ENCODE assay signal across 28 cellular contexts in the genomic region with DNA sequence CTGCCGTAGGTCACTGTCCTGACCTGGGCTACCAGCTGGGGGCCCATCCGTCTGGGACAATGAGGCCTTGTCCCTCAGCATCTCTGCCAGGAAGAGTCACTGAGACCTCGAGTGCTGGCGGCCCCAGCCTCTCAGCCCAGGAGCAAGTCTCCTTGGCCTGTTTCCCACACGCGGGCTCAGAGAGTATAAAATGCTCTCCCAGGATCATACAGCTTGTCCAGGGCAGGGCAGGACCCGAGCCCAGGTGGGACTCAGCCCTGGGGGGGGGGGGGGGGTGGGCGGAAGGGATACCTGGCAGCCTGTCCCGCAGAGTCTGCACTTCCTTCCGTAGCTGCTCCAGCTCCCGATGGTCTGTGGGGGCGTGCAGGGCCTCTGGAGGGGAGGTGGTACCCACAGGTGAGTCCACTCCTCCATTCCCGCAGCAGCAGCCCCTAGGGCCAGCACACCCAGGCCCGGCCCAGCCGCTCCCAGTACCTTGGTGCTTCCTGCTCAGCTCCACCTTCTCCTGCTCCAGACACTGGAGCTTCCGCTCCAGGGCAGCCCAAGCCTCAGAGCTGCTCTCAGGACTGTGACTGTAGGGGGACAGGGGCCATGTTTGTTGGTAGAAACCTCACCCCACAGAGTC.
"Had no signal": no experiment of that assay in that cellular context is flagged by ENCODE, and none has a peak within 500 bp of the region (broad histone marks: within the 10 kb centered on the region; RNA-seq: fewer than 3 reads in every experiment).

No MANE protein-coding gene starts in this region.

- H3K4me3 Mint-ChIP-seq: activated naive CD4-positive, alpha-beta T cell treated with anti-CD3 and anti-CD28 coated beads, Interleukin-2, amount 10 ng/mL, durations not matched to agents 7 days and 5 days; activated naive CD8-positive, alpha-beta T cell treated with anti-CD3 and anti-CD28 coated beads, Interleukin-2, amount 50 U/mL, for 24 hours; activated T-helper 1 cell treated with anti-CD3 and anti-CD28 coated beads, Interleukin-12 subunit alpha, Interleukin-12 subunit beta, Interleukin-2, Interleukin-4 antibody, amounts not matched to agents 30 ng/mL and 10 ng/mL and 1 ng/mL, durations not matched to agents 14 hours and 24 hours and 36 hours; dendritic cell treated with granulocyte-macrophage colony-stimulating factor and Interleukin-4, amounts not matched to agents 40 ng/mL and 50 ng/mL, for 4 days; endodermal cell; natural killer cell; stimulated activated memory B cell treated with anti-CD40 and anti-IgM and Interleukin-4, amounts not matched to agents 10 μg/mL and 1 μg/mL and 100 μg/mL, for 72 hours; stimulated activated naive CD8-positive, alpha-beta T cell treated with anti-CD3 and anti-CD28 coated beads, Interleukin-15, amount 100 ng/mL, for 72 hours; type B pancreatic cell; WTC11 had no signal

- H3K4me1 ChIP-seq: esophagus muscularis mucosa, heart right ventricle, left lung, lower lobe of right lung, vagina had no signal

- H3K27me3 Mint-ChIP-seq: activated naive CD4-positive, alpha-beta T cell treated with anti-CD3 and anti-CD28 coated beads, Interleukin-2, amount 10 ng/mL, durations not matched to agents 7 days and 5 days; activated naive CD8-positive, alpha-beta T cell treated with anti-CD3 and anti-CD28 coated beads, Interleukin-2, amount 50 U/mL, for 24 hours; stimulated activated memory B cell treated with anti-CD40 and anti-IgM and Interleukin-4, amounts not matched to agents 10 μg/mL and 1 μg/mL and 100 μg/mL, for 72 hours; stimulated activated naive CD8-positive, alpha-beta T cell treated with anti-CD3 and anti-CD28 coated beads, Interleukin-15, amount 100 ng/mL, for 72 hours; type B pancreatic cell had no signal

- H3K9me3 Mint-ChIP-seq: activated naive CD4-positive, alpha-beta T cell treated with anti-CD3 and anti-CD28 coated beads, Interleukin-2, amount 10 ng/mL, durations not matched to agents 7 days and 5 days; activated naive CD8-positive, alpha-beta T cell treated with anti-CD3 and anti-CD28 coated beads, Interleukin-2, amount 50 U/mL, for 24 hours; activated T-helper 1 cell treated with anti-CD3 and anti-CD28 coated beads, Interleukin-12 subunit alpha, Interleukin-12 subunit beta, Interleukin-2, Interleukin-4 antibody, amounts not matched to agents 30 ng/mL and 10 ng/mL and 1 ng/mL, durations not matched to agents 14 hours and 24 hours and 36 hours; dendritic cell treated with granulocyte-macrophage colony-stimulating factor and Interleukin-4, amounts not matched to agents 40 ng/mL and 50 ng/mL, for 4 days; endodermal cell; natural killer cell; stimulated activated memory B cell treated with anti-CD40 and anti-IgM and Interleukin-4, amounts not matched to agents 10 μg/mL and 1 μg/mL and 100 μg/mL, for 72 hours; stimulated activated naive CD8-positive, alpha-beta T cell treated with anti-CD3 and anti-CD28 coated beads, Interleukin-15, amount 100 ng/mL, for 72 hours; type B pancreatic cell; WTC11 had no signal

- ATAC-seq: activated naive CD8-positive, alpha-beta T cell treated with anti-CD3 and anti-CD28 coated beads, Interleukin-2, amount 50 U/mL, for 24 hours; heart right ventricle; left lung; sciatic nerve; stimulated activated memory B cell treated with anti-CD40 and anti-IgM and Interleukin-4, amounts not matched to agents 10 μg/mL and 1 μg/mL and 100 μg/mL, for 72 hours; stimulated activated naive CD8-positive, alpha-beta T cell treated with anti-CD3 and anti-CD28 coated beads, Interleukin-15, amount 100 ng/mL, for 72 hours; WTC11 had no signal

- H3K4me3 ChIP-seq: esophagus muscularis mucosa, heart right ventricle, left lung, lower lobe of right lung, skin epidermis, vagina had no signal

- H3K4me1 Mint-ChIP-seq: activated naive CD8-positive, alpha-beta T cell treated with anti-CD3 and anti-CD28 coated beads, Interleukin-2, amount 50 U/mL, for 24 hours; endodermal cell; stimulated activated naive CD8-positive, alpha-beta T cell treated with anti-CD3 and anti-CD28 coated beads, Interleukin-15, amount 100 ng/mL, for 72 hours had no signal

- H3K36me3 ChIP-seq: esophagus muscularis mucosa, heart right ventricle had no signal

- H3K27me3 ChIP-seq: esophagus muscularis mucosa, heart right ventricle, left lung, vagina had no signal

- H3K27ac Mint-ChIP-seq: activated naive CD4-positive, alpha-beta T cell treated with anti-CD3 and anti-CD28 coated beads, Interleukin-2, amount 10 ng/mL, durations not matched to agents 7 days and 5 days; activated naive CD8-positive, alpha-beta T cell treated with anti-CD3 and anti-CD28 coated beads, Interleukin-2, amount 50 U/mL, for 24 hours; activated T-helper 1 cell treated with anti-CD3 and anti-CD28 coated beads, Interleukin-12 subunit alpha, Interleukin-12 subunit beta, Interleukin-2, Interleukin-4 antibody, amounts not matched to agents 30 ng/mL and 10 ng/mL and 1 ng/mL, durations not matched to agents 14 hours and 24 hours and 36 hours; dendritic cell treated with granulocyte-macrophage colony-stimulating factor and Interleukin-4, amounts not matched to agents 40 ng/mL and 50 ng/mL, for 4 days; endodermal cell; natural killer cell; stimulated activated memory B cell treated with anti-CD40 and anti-IgM and Interleukin-4, amounts not matched to agents 10 μg/mL and 1 μg/mL and 100 μg/mL, for 72 hours; stimulated activated naive CD8-positive, alpha-beta T cell treated with anti-CD3 and anti-CD28 coated beads, Interleukin-15, amount 100 ng/mL, for 72 hours; type B pancreatic cell; WTC11 had no signal

- H3K36me3 Mint-ChIP-seq: activated naive CD4-positive, alpha-beta T cell treated with anti-CD3 and anti-CD28 coated beads, Interleukin-2, amount 10 ng/mL, durations not matched to agents 7 days and 5 days; natural killer cell; type B pancreatic cell had no signal

- H3K27ac ChIP-seq: esophagus muscularis mucosa, heart right ventricle, left lung, vagina had no signal

- H3K9me3 ChIP-seq: esophagus muscularis mucosa, heart right ventricle, left lung, lower lobe of right lung, vagina had no signal

- DNase-seq: activated CD4-positive, alpha-beta T cell treated with anti-CD3 and anti-CD28 coated beads for 1 hour; activated CD4-positive, alpha-beta T cell treated with anti-CD3 and anti-CD28 coated beads, Interleukin-2, amount 50 U/mL, for 1 hour; activated CD8-positive, alpha-beta memory T cell treated with anti-CD3 and anti-CD28 coated beads for 24 hours; activated gamma-delta T cell; activated naive CD4-positive, alpha-beta T cell treated with anti-CD3 and anti-CD28 coated beads, Interleukin-2, amount 10 ng/mL, durations not matched to agents 7 days and 5 days; activated naive CD8-positive, alpha-beta T cell treated with anti-CD3 and anti-CD28 coated beads, Interleukin-2, amount 50 U/mL, for 24 hours; amygdala; central memory CD4-positive, alpha-beta T cell; endodermal cell; foreskin melanocyte; heart right ventricle; left lung; lower lobe of right lung; mesenchymal stem cell; natural killer cell; stimulated activated CD4-positive, alpha-beta T cell treated with anti-CD3 and anti-CD28 coated beads, Interleukin-12 subunit alpha, Interleukin-12 subunit beta, amount 100 ng/mL, for 4 hours; stimulated activated CD4-positive, alpha-beta T cell treated with anti-CD3 and anti-CD28 coated beads, Interleukin-4, amount 100 ng/mL, for 1 hour; stimulated activated naive CD8-positive, alpha-beta T cell treated with anti-CD3 and anti-CD28 coated beads, Interleukin-15, amount 100 ng/mL, for 72 hours; T-helper 2 cell had no signal
